ENCODE assay signal across 17 cellular contexts in the genomic region with DNA sequence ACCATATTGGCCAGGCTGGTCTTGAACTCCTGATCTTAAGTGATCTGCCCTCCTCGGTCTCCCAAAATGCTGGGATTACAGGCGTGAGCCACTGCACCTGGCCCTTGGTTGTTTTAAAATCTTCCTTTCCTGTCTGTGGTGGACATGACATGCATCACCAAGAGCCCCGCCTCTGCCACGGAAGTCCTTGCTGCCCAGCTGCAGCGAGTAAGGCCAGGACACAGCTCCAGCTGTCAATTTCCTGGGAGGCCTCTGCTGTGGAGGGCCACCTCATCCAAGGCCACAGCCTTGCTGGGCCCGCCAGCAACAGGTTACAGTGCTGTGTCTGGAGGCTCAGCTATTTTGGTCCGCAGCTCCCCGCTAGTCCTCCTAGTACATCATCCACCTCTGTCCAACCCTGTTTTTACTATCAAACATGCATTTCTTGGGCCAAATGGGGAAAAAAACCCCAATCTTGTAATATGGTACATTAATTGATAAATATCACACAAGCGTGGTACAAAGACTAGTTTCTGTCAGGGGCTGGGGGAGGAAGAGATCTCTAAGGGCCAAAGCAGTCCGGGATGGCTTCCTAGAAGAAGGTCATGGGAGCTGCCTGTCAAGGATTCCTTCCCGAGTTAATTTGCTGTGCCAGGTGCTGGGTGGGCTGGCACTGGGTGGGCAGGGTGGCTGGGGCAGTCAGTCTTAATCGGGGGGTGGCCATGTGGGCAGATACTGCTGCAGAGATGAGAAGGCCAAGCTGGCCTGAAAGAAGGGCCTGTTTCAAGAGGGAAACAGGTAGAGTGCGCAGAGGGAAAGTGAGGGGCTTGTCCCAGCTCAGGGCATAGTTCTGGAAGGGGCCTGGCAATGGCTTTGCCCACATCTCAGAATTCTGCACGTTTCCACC.
DNase-seq lines count a peak whose midpoint lies in the region; ATAC-seq and TF ChIP-seq lines count a peak whose summit lies in the region.
"Had no signal": no experiment of that assay in that cellular context is flagged by ENCODE, and none has a peak within 500 bp of the region (broad histone marks: within the 10 kb centered on the region; RNA-seq: fewer than 3 reads in every experiment).

No MANE protein-coding gene starts in this region.

- H3K9me3 ChIP-seq in osteoblast (ENCODE audit: low read depth, low read length) (no peaks in the 10 kb centered on the region), suprapubic skin (no peaks in the 10 kb centered on the region)
- no peaks in the 10 kb centered on the region for H3K9me3 ChIP-seq in effector memory CD4-positive, alpha-beta T cell (ENCODE audit: control insufficient read depth, low read length)

- H3K4me1 Mint-ChIP-seq in activated T-helper 1 cell treated with anti-CD3 and anti-CD28 coated beads, Interleukin-12 subunit alpha, Interleukin-12 subunit beta, Interleukin-2, Interleukin-4 antibody, amounts not matched to agents 30 ng/mL and 10 ng/mL and 1 ng/mL, durations not matched to agents 14 hours and 24 hours and 36 hours (ENCODE audit: low read depth), result peaks cover 5% of the 10 kb centered on the region

- no peak for TF ChIP-seq POLR2A in suprapubic skin (IDR thresholded peaks at IDR 0.05)

- peaks cover 24% of the 10 kb centered on the region for H3K27me3 ChIP-seq in osteoblast (ENCODE audit: insufficient read depth, low read length)
- H3K27me3 ChIP-seq in suprapubic skin, result peaks cover 17% of the 10 kb centered on the region
- peaks cover 15% of the 10 kb centered on the region for H3K27me3 ChIP-seq in effector memory CD4-positive, alpha-beta T cell (replicated peaks; ENCODE audit: control insufficient read depth, insufficient read depth, low read length, poor library complexity, severe bottlenecking)
- peaks cover 33% of the 10 kb centered on the region for H3K27me3 ChIP-seq in H7 (ENCODE audit: control insufficient read depth, insufficient read depth, low read length)

- H3K36me3 Mint-ChIP-seq in activated T-helper 1 cell treated with anti-CD3 and anti-CD28 coated beads, Interleukin-12 subunit alpha, Interleukin-12 subunit beta, Interleukin-2, Interleukin-4 antibody, amounts not matched to agents 30 ng/mL and 10 ng/mL and 1 ng/mL, durations not matched to agents 14 hours and 24 hours and 36 hours (ENCODE audit: low read depth), result no peaks in the 10 kb centered on the region

- peaks cover 7% of the 10 kb centered on the region for H3K4me1 ChIP-seq in osteoblast (ENCODE audit: insufficient read depth, low read length)
- peaks cover 16% of the 10 kb centered on the region for H3K4me1 ChIP-seq in suprapubic skin
- peaks cover 4% of the 10 kb centered on the region for H3K4me1 ChIP-seq in effector memory CD4-positive, alpha-beta T cell (ENCODE audit: control insufficient read depth, insufficient read depth, low read length, poor library complexity, severe bottlenecking)

- H3K4me3 Mint-ChIP-seq in activated T-helper 1 cell treated with anti-CD3 and anti-CD28 coated beads, Interleukin-12 subunit alpha, Interleukin-12 subunit beta, Interleukin-2, Interleukin-4 antibody, amounts not matched to agents 30 ng/mL and 10 ng/mL and 1 ng/mL, durations not matched to agents 14 hours and 24 hours and 36 hours, result no peak overlapping the region
- H3K4me3 Mint-ChIP-seq: B cell; CD4-positive, alpha-beta T cell had no signal

- no peak overlapping the region for H2AFZ ChIP-seq in osteoblast (ENCODE audit: low read length)

- H4K20me1 ChIP-seq in osteoblast (ENCODE audit: insufficient read depth, low read length), result no peaks in the 10 kb centered on the region

- H3K36me3 ChIP-seq in osteoblast (ENCODE audit: insufficient read depth, low read length) (no peaks in the 10 kb centered on the region), suprapubic skin (no peaks in the 10 kb centered on the region), H7 (replicated peaks; ENCODE audit: control insufficient read depth, insufficient read depth, low read length) (no peaks in the 10 kb centered on the region)
- H3K36me3 ChIP-seq in effector memory CD4-positive, alpha-beta T cell (ENCODE audit: control insufficient read depth, insufficient read depth, low read length), result no peaks in the 10 kb centered on the region

- no peak overlapping the region for H3K4me2 ChIP-seq in osteoblast (ENCODE audit: insufficient read depth, low read length)

- H3K27ac ChIP-seq in osteoblast (ENCODE audit: low read depth, low read length) (no peak overlapping the region), suprapubic skin (no peak overlapping the region)
- no peak overlapping the region for H3K27ac ChIP-seq in effector memory CD4-positive, alpha-beta T cell (ENCODE audit: insufficient read depth, low read length, poor library complexity, severe bottlenecking)
- H3K27ac ChIP-seq: HL-60 had no signal

- peak; percentile 49 for DNase-seq in activated effector memory CD4-positive, alpha-beta T cell treated with anti-CD3 and anti-CD28 coated beads, Interleukin-2, amount 50 U/mL, for 16 hours
- DNase-seq in activated effector memory CD4-positive, alpha-beta T cell treated with Interleukin-2 at 50 U/mL for 16 hours, result no peak
- no peak for DNase-seq in activated T-helper 1 cell treated with anti-CD3 and anti-CD28 coated beads, Interleukin-12 subunit alpha, Interleukin-12 subunit beta, Interleukin-2, Interleukin-4 antibody, amounts not matched to agents 30 ng/mL and 10 ng/mL and 1 ng/mL, durations not matched to agents 14 hours and 24 hours and 36 hours (ENCODE audit: low spot score)
- DNase-seq in osteoblast (ENCODE audit: insufficient read length, low spot score, missing footprints) (peak; percentile 82), suprapubic skin (ENCODE audit: low spot score in 2 of 2) (peak; percentile 15 to 65), H7 (no peak)
- no peak for DNase-seq in effector memory CD4-positive, alpha-beta T cell
- DNase-seq: IMR-90, NCI-H1417 treated with DMSO at 0.1 percent for 48 hours, NCI-H187 treated with DMSO at 0.1 percent for 48 hours, NCI-H526, RPMI8226 had no signal

- no peak for ATAC-seq in GM19395 (IDR thresholded peaks at IDR 0.05; ENCODE audit: unreplicated experiment)
- ATAC-seq: PC-3 had no signal

- peaks cover 25% of the 10 kb centered on the region for H3K27me3 Mint-ChIP-seq in activated T-helper 1 cell treated with anti-CD3 and anti-CD28 coated beads, Interleukin-12 subunit alpha, Interleukin-12 subunit beta, Interleukin-2, Interleukin-4 antibody, amounts not matched to agents 30 ng/mL and 10 ng/mL and 1 ng/mL, durations not matched to agents 14 hours and 24 hours and 36 hours (ENCODE audit: insufficient read depth)

- WGBS in suprapubic skin, result 91% methylated on average over 14 of the region's 14 CpGs

- no peaks in the 10 kb centered on the region for H3K79me2 ChIP-seq in osteoblast (ENCODE audit: insufficient read depth, low read length)

- no peaks in the 10 kb centered on the region for H3K9me3 Mint-ChIP-seq in activated T-helper 1 cell treated with anti-CD3 and anti-CD28 coated beads, Interleukin-12 subunit alpha, Interleukin-12 subunit beta, Interleukin-2, Interleukin-4 antibody, amounts not matched to agents 30 ng/mL and 10 ng/mL and 1 ng/mL, durations not matched to agents 14 hours and 24 hours and 36 hours
- H3K9me3 Mint-ChIP-seq: CD4-positive, alpha-beta T cell had no signal

- no peak for TF ChIP-seq CTCF in osteoblast (IDR thresholded peaks at IDR 0.05; ENCODE audit: extremely low read depth, low read depth, low read length)
- no peak for TF ChIP-seq CTCF in suprapubic skin (IDR thresholded peaks at IDR 0.05)

- H3K27ac Mint-ChIP-seq in activated T-helper 1 cell treated with anti-CD3 and anti-CD28 coated beads, Interleukin-12 subunit alpha, Interleukin-12 subunit beta, Interleukin-2, Interleukin-4 antibody, amounts not matched to agents 30 ng/mL and 10 ng/mL and 1 ng/mL, durations not matched to agents 14 hours and 24 hours and 36 hours, result peak overlapping the region; percentile 55
- H3K27ac Mint-ChIP-seq: B cell; CD4-positive, alpha-beta T cell had no signal

- no peak for TF ChIP-seq EP300 in suprapubic skin (IDR thresholded peaks at IDR 0.05)

- intact Hi-C loops in activated T-helper 1 cell treated with anti-CD3 and anti-CD28 coated beads, Interleukin-12 subunit alpha, Interleukin-12 subunit beta, Interleukin-2, Interleukin-4 antibody, amounts not matched to agents 30 ng/mL and 10 ng/mL and 1 ng/mL, durations not matched to agents 14 hours and 24 hours and 36 hours (cut with micrococcal nuclease), result no loop called here

- H3K4me3 ChIP-seq in osteoblast (ENCODE audit: insufficient read depth, low read length) (no peak overlapping the region), suprapubic skin (no peak overlapping the region), H7 (ENCODE audit: insufficient read depth, low read depth, low read length) (no peak overlapping the region)
- H3K4me3 ChIP-seq in effector memory CD4-positive, alpha-beta T cell (ENCODE audit: insufficient read depth, low read depth, low read length, poor library complexity, severe bottlenecking), result no peak overlapping the region

Comparison
In these comparisons a context has a peak if more than half of its experiments do, and no peak if none do; other contexts are left out.
1. DNase-seq: peak in activated effector memory CD4-positive, alpha-beta T cell treated with anti-CD3 and anti-CD28 coated beads, Interleukin-2, amount 50 U/mL, for 16 hours (single experiment), osteoblast (single experiment) and suprapubic skin (2 of 2); none in activated effector memory CD4-positive, alpha-beta T cell treated with Interleukin-2 at 50 U/mL for 16 hours (single experiment), activated T-helper 1 cell treated with anti-CD3 and anti-CD28 coated beads, Interleukin-12 subunit alpha, Interleukin-12 subunit beta, Interleukin-2, Interleukin-4 antibody, amounts not matched to agents 30 ng/mL and 10 ng/mL and 1 ng/mL, durations not matched to agents 14 hours and 24 hours and 36 hours (single experiment), effector memory CD4-positive, alpha-beta T cell (0 of 3) and H7 (single experiment).